2 cellular contexts compared by ENCODE assay signal in genomic region chr14:50345891-50346422, GRCh38.
TF ChIP-seq lines count a peak whose summit lies in the region.

No MANE protein-coding gene starts in this region.

TF ChIP-seq in liver, 16 proteins besides CTCF, POLR2A, EP300 and RAD21:
- TF ChIP-seq ZBTB33 (IDR thresholded peaks at IDR 0.05) (no peak), NR2F2 (IDR thresholded peaks at IDR 0.05) (peak; percentile 31)

TF ChIP-seq in HepG2, 621 proteins besides CTCF, POLR2A, EP300 and RAD21:
- TF ChIP-seq ZUFSP (CRISPR knock-in tag; IDR thresholded peaks at IDR 0.05; ENCODE audit: borderline replicate concordance): no peak
- no peak for TF ChIP-seq HNF4G (IDR thresholded peaks at IDR 0.05; ENCODE audit: borderline replicate concordance, low read depth, low read length)
- no peak for TF ChIP-seq HNF4G (CRISPR knock-in tag; IDR thresholded peaks at IDR 0.05; ENCODE audit: borderline replicate concordance, low read depth)
- TF ChIP-seq HNRNPK (IDR thresholded peaks at IDR 0.05; ENCODE audit: low read depth, low read length, poor library complexity, severe bottlenecking): no peak
- TF ChIP-seq, protein P1, sequence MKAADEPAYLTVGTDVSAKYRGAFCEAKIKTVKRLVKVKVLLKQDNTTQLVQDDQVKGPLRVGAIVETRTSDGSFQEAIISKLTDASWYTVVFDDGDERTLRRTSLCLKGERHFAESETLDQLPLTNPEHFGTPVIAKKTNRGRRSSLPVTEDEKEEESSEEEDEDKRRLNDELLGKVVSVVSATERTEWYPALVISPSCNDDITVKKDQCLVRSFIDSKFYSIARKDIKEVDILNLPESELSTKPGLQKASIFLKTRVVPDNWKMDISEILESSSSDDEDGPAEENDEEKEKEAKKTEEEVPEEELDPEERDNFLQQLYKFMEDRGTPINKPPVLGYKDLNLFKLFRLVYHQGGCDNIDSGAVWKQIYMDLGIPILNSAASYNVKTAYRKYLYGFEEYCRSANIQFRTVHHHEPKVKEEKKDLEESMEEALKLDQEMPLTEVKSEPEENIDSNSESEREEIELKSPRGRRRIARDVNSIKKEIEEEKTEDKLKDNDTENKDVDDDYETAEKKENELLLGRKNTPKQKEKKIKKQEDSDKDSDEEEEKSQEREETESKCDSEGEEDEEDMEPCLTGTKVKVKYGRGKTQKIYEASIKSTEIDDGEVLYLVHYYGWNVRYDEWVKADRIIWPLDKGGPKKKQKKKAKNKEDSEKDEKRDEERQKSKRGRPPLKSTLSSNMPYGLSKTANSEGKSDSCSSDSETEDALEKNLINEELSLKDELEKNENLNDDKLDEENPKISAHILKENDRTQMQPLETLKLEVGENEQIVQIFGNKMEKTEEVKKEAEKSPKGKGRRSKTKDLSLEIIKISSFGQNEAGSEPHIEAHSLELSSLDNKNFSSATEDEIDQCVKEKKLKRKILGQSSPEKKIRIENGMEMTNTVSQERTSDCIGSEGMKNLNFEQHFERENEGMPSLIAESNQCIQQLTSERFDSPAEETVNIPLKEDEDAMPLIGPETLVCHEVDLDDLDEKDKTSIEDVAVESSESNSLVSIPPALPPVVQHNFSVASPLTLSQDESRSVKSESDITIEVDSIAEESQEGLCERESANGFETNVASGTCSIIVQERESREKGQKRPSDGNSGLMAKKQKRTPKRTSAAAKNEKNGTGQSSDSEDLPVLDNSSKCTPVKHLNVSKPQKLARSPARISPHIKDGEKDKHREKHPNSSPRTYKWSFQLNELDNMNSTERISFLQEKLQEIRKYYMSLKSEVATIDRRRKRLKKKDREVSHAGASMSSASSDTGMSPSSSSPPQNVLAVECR (CRISPR knock-in tag; IDR thresholded peaks at IDR 0.05; ENCODE audit: borderline replicate concordance): no peak
- TF ChIP-seq ZSCAN5A (CRISPR knock-in tag; IDR thresholded peaks at IDR 0.05; ENCODE audit: borderline replicate concordance): no peak
- TF ChIP-seq ZNF589 (CRISPR knock-in tag; conservative IDR thresholded peaks at IDR 0.05): no peak
- TF ChIP-seq REST (IDR thresholded peaks at IDR 0.05; ENCODE audit: borderline replicate concordance in 1 of 2, low read depth in 1 of 2, low read length in 2 of 2): no peak
- TF ChIP-seq CENPX (CRISPR knock-in tag; IDR thresholded peaks at IDR 0.05): no peak
- TF ChIP-seq HCFC1 (IDR thresholded peaks at IDR 0.05; ENCODE audit: low read depth, low read length): no peak
- no peak for TF ChIP-seq SNAI1 (CRISPR knock-in tag; IDR thresholded peaks at IDR 0.05; ENCODE audit: borderline replicate concordance)
- no peak for TF ChIP-seq ZNF224 (CRISPR knock-in tag; IDR thresholded peaks at IDR 0.05)
- TF ChIP-seq GTF2F1 (IDR thresholded peaks at IDR 0.05; ENCODE audit: low read length): no peak
